In the genomic region with DNA sequence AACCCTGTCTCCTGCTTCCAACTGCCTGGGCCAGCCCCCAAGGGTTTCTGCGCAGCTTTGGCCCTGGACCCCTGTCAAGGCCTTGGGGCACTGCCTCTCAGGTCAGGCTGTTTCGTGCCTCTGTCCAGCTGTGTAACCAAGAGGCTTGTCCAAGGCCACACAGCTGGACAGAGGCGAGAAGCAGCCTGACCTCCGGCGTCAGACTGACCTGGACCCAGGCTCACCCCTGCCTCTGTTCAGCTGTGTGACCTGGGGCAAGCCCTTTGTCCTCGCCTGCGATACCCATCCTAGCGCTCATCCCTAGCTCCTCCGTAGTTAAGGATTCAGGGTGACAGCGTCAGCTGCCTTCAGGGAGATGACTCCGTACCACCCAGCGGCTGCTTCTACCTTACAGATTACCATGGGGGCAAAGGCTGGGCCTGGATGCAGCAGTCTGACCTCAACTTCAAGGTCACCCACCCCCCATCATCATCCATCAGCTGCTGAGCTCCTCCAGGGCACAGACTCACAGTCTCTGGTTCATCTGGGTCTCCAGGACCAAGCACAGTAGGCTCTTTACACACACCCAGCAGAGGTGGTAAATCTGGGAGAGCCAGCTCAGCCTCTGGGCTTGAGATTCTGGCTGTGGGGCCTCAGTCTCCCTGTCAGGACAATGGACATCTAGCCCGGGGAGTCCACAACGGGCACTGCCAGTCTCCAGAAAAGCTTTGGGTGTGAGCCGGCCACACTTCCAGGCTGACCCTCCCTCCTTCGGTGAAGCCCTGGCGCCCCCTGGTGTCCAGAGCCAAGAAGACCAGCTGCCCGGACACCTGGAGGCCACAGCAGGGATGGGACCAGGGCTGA, we compare ENCODE assay signal across 8 cellular contexts.
DNase-seq lines count a peak whose midpoint lies in the region; ATAC-seq lines count a peak whose summit lies in the region.

No MANE protein-coding gene starts in this region.

- DNase-seq in DMS114 treated with DMSO at 0.1 percent for 48 hours (lab: John Stamatoyannopoulos, UW; ENCODE audit: unreplicated experiment), result peak; percentile 28
- peak; percentile 41 for DNase-seq in NCI-H345 treated with DMSO at 0.1 percent for 48 hours (lab: John Stamatoyannopoulos, UW; ENCODE audit: unreplicated experiment)
- peak; percentile 78 to 81 for DNase-seq in activated CD4-positive, alpha-beta T cell treated with anti-CD3 and anti-CD28 coated beads for 24 hours (ENCODE audit: low read depth in 2 of 2)
- peak; percentile 86 for DNase-seq in cerebellar cortex (ENCODE audit: low spot score)
- peak; percentile 95 for DNase-seq in left kidney (ENCODE audit: low read depth, low spot score)
- DNase-seq in stimulated activated CD4-positive, alpha-beta T cell treated with anti-CD3 and anti-CD28 coated beads, Interleukin-4, amount 100 ng/mL, for 24 hours, result peak; percentile 87

- ATAC-seq in HG02623 (IDR thresholded peaks at IDR 0.05; ENCODE audit: unreplicated experiment) (peak; percentile 57), HG03025 (IDR thresholded peaks at IDR 0.05; ENCODE audit: low FRiP score, unreplicated experiment) (no peak)

Comparison
In these comparisons a context has a peak if more than half of its experiments do, and no peak if none do; other contexts are left out.
1. DNase-seq: peak in every context shown above with its lines; median percentile 95 in left kidney; 87 in stimulated activated CD4-positive, alpha-beta T cell treated with anti-CD3 and anti-CD28 coated beads, Interleukin-4, amount 100 ng/mL, for 24 hours; 86 in cerebellar cortex; 80 in activated CD4-positive, alpha-beta T cell treated with anti-CD3 and anti-CD28 coated beads for 24 hours; 41 in NCI-H345 treated with DMSO at 0.1 percent for 48 hours; 28 in DMS114 treated with DMSO at 0.1 percent for 48 hours.